In genomic region chr20:51450984-51451383, GRCh38 we compare ENCODE assay signal across 19 cellular contexts.
DNase-seq lines count a peak whose midpoint lies in the region; ATAC-seq and TF ChIP-seq lines count a peak whose summit lies in the region.
"Had no signal": no experiment of that assay in that cellular context is flagged by ENCODE, and none has a peak within 500 bp of the region (broad histone marks: within the 10 kb centered on the region; RNA-seq: fewer than 3 reads in every experiment).

No MANE protein-coding gene starts in this region.

- no peaks in the 10 kb centered on the region for H3K36me3 ChIP-seq in sigmoid colon

- DNase-seq in cardiac septum (ENCODE audit: low spot score) (peak; percentile 17), Right ventricle myocardium superior (no peak), RPMI7951 (ENCODE audit: low read depth) (peak; percentile 28), immature natural killer cell (no peak), sigmoid colon (no peak), retina (no peak)
- DNase-seq: ACHN; Calu3; CD4-positive, alpha-beta T cell; HCEC 1CT; IMR-90; NCI-H1417; NCI-H1930; NCI-H2171 treated with DMSO at 0.1 percent for 48 hours; NCI-H510A had no signal

- H3K9me3 Mint-ChIP-seq in immature natural killer cell = no peaks in the 10 kb centered on the region
- H3K9me3 Mint-ChIP-seq: CD4-positive, alpha-beta T cell had no signal

- TF ChIP-seq EP300 in sigmoid colon (IDR thresholded peaks at IDR 0.05) = no peak

- H3K9me3 ChIP-seq in sigmoid colon = no peaks in the 10 kb centered on the region

- no peak overlapping the region for H3K4me3 Mint-ChIP-seq in immature natural killer cell
- H3K4me3 Mint-ChIP-seq: CD4-positive, alpha-beta T cell had no signal

- intact Hi-C loops in cardiac septum (cut with DNase I) = no loop called here
- intact Hi-C loops in Right ventricle myocardium superior (cut with DNase I) = loop anchor here (10.0 kb wide), 1 partner anchor 114 kb away; no protein-coding TSS in a partner anchor
- intact Hi-C loops in sigmoid colon (cut with DNase I) = no loop called here

- 91 to 93% methylated on average over 3 of the region's 3 CpGs for WGBS in sigmoid colon, 2 donors

- peaks cover 51 to 82% of the 10 kb centered on the region in 2 donors for H3K4me1 Mint-ChIP-seq in immature natural killer cell

- no peak for TF ChIP-seq CTCF in sigmoid colon (IDR thresholded peaks at IDR 0.05)

- peaks cover 0 to 23% (median 14%) of the 10 kb centered on the region in 3 donors for H3K27me3 Mint-ChIP-seq in immature natural killer cell (ENCODE audit: low read depth in 3 of 3)
- H3K27me3 Mint-ChIP-seq: CD4-positive, alpha-beta T cell had no signal

- no peak overlapping the region for H3K4me3 ChIP-seq in sigmoid colon
- H3K4me3 ChIP-seq: GM12878 had no signal

- ATAC-seq in Right ventricle myocardium superior (ENCODE audit: poor library complexity) = no peak
- no peak for ATAC-seq in GM18909 (IDR thresholded peaks at IDR 0.05; ENCODE audit: poor library complexity, unreplicated experiment)
- no peak for ATAC-seq in GM18498 (IDR thresholded peaks at IDR 0.05; ENCODE audit: unreplicated experiment)
- ATAC-seq: GM12878 had no signal

- peak overlapping the region; percentile 17 to 86 (median 68) for H3K27ac Mint-ChIP-seq in immature natural killer cell

- H3K36me3 Mint-ChIP-seq in immature natural killer cell = peaks cover 35 to 68% (median 44%) of the 10 kb centered on the region in 3 donors

- H3K27ac ChIP-seq in sigmoid colon = peak overlapping the region in 3 of 4 donors; percentile 10 to 46 (median 39)
- H3K27ac ChIP-seq: RWPE1 had no signal

- H3K4me1 ChIP-seq in sigmoid colon = peaks cover 0 to 44% (median 38%) of the 10 kb centered on the region in 4 donors

- TF ChIP-seq POLR2A in sigmoid colon (IDR thresholded peaks at IDR 0.05) = no peak

- H3K27me3 ChIP-seq in sigmoid colon = no peaks in the 10 kb centered on the region

Comparison
In these comparisons a context has a peak if more than half of its experiments do, and no peak if none do; other contexts are left out.
1. DNase-seq: peak in cardiac septum (single experiment) and RPMI7951 (single experiment); none in Right ventricle myocardium superior (single experiment), immature natural killer cell (0 of 3), sigmoid colon (single experiment) and retina (single experiment).